1 cellular context compared by ENCODE assay signal in genomic region chr14:77094672-77095284, GRCh38.
TF ChIP-seq lines count a peak whose summit lies in the region.

No MANE protein-coding gene starts in this region.

TF ChIP-seq in HepG2, 621 proteins besides CTCF, POLR2A, EP300 and RAD21:
- TF ChIP-seq KMT2B (CRISPR knock-in tag; IDR thresholded peaks at IDR 0.05) (no peak), STAG1 (CRISPR knock-in tag; IDR thresholded peaks at IDR 0.05) (peak; percentile 85), NFAT5 (CRISPR knock-in tag; IDR thresholded peaks at IDR 0.05) (no peak), ZNF644 (CRISPR knock-in tag; IDR thresholded peaks at IDR 0.05; ENCODE audit: low read depth) (peak; percentile 66; the same call in 1 of the 2 replicates), FOSL1 (CRISPR knock-in tag; IDR thresholded peaks at IDR 0.05; ENCODE audit: borderline replicate concordance) (no peak), MYPOP (CRISPR knock-in tag; IDR thresholded peaks at IDR 0.05) (no peak), CAMTA2 (CRISPR knock-in tag; IDR thresholded peaks at IDR 0.05; ENCODE audit: borderline replicate concordance) (no peak), ZNF362 (CRISPR knock-in tag; IDR thresholded peaks at IDR 0.05; ENCODE audit: borderline replicate concordance) (peak; percentile 54; the same call in 1 of the 2 replicates), ERF (CRISPR knock-in tag; IDR thresholded peaks at IDR 0.05) (no peak), THAP11 (CRISPR knock-in tag; IDR thresholded peaks at IDR 0.05) (0 out of 2 replicates have a peak, but pooled peaks have one; percentile 21), SMC3 (IDR thresholded peaks at IDR 0.05; ENCODE audit: low read length) (peak; percentile 79), XRCC5 (optimal IDR thresholded peaks at IDR 0.05; ENCODE audit: low read length) (peak; percentile 44), TARDBP (CRISPR knock-in tag; IDR thresholded peaks at IDR 0.05) (0 out of 2 replicates have a peak, but pooled peaks have one; percentile 15)
